In genomic region chr14:90397401-90398314, GRCh38 we compare ENCODE assay signal across 8 cellular contexts. TPM values are rescaled to one million over a fixed set of nuclear protein-coding genes. Genes with fewer than 3 reads are reported as not detected.
DNase-seq lines count a peak whose midpoint lies in the region; ATAC-seq and TF ChIP-seq lines count a peak whose summit lies in the region.

No MANE protein-coding gene starts in this region.

- CTCF ChIA-PET in AG04450 (lab: Charles Lee): interaction anchor here (0.8 kb wide), 1 partner anchor 14 kb away, joined by 8 read pairs; no protein-coding TSS in a partner anchor

- peaks cover 26% of the 10 kb centered on the region for H3K36me3 ChIP-seq in neuron (ENCODE audit: insufficient read depth, low read length)

- POLR2A ChIA-PET in AG04450 (lab: Yijun Ruan, JAX): interaction anchor here (0.7 to 1.9 kb wide), 13 partner anchors 9 to 402 kb away, joined by 3 to 25 read pairs (median 5); partner anchors contain the start of genes NRDE2 and PSMC1

- ATAC-seq in GM18867 (IDR thresholded peaks at IDR 0.05; ENCODE audit: unreplicated experiment) (peak; percentile 21), HG03139 (IDR thresholded peaks at IDR 0.05; ENCODE audit: unreplicated experiment) (peak; percentile 25), foreskin keratinocyte (peak; percentile 43)

- TF ChIP-seq CTCF in AG04450 (IDR thresholded peaks at IDR 0.05; ENCODE audit: low read depth, low read length) (no peak), foreskin keratinocyte (conservative IDR thresholded peaks at IDR 0.05) (no peak)

- H3K27me3 ChIP-seq in AG04450 (ENCODE audit: control insufficient read depth, insufficient read depth, low read length) (no peaks in the 10 kb centered on the region), foreskin keratinocyte (no peaks in the 10 kb centered on the region), neuron (ENCODE audit: insufficient read depth, low read length) (no peaks in the 10 kb centered on the region)

- DNase-seq in AG04450 (ENCODE audit: low read depth, low spot score): no peak
- peak; percentile 70 for DNase-seq in RKO (ENCODE audit: low spot score)
- DNase-seq in activated effector memory CD4-positive, alpha-beta T cell treated with Interleukin-2 at 50 U/mL for 16 hours: peak; percentile 66
- peak in 1 of 2 donors; percentile 23 for DNase-seq in foreskin keratinocyte

- peaks cover 20% of the 10 kb centered on the region for H3K4me1 ChIP-seq in foreskin keratinocyte
- H3K4me1 ChIP-seq in neuron (ENCODE audit: insufficient read depth, low read length): peaks cover 31% of the 10 kb centered on the region

- no peaks in the 10 kb centered on the region; the same call in 1 of the 2 replicates for H3K9me3 ChIP-seq in AG04450 (ENCODE audit: control insufficient read depth, insufficient read depth, low read length)
- H3K9me3 ChIP-seq in neuron (ENCODE audit: low read length): peaks cover 4% of the 10 kb centered on the region

- peak overlapping the region; percentile 97 for H3K4me3 ChIP-seq in AG04450 (ENCODE audit: low read depth, low read length)
- peak overlapping the region; percentile 100 for H3K4me3 ChIP-seq in neuron (ENCODE audit: low read length)

- H3K27ac ChIP-seq in AG04450 (ENCODE audit: low read depth, low read length): peak overlapping the region; percentile 21
- peak overlapping the region; percentile 64 for H3K27ac ChIP-seq in foreskin keratinocyte
- peak overlapping the region; percentile 88 for H3K27ac ChIP-seq in temporal lobe (ENCODE audit: low read depth, low read length)

- no peak overlapping the region for H2AFZ ChIP-seq in neuron (ENCODE audit: low read depth, low read length)

RNA-seq across cellular contexts. Expression of gene CALM1, which starts 0.8 kb away (rescaled TPM):
- polyA plus RNA-seq in AG04450 (2011; rRNA removed) (378 and 549 TPM in 2 replicates), foreskin keratinocyte (416 and 452 TPM in 2 replicates)
- polyA minus RNA-seq in AG04450 (2011; rRNA and poly(A)+ RNA removed): 228 and 322 TPM in 2 replicates
- total RNA-seq in foreskin keratinocyte (489 and 498 TPM in 2 replicates), temporal lobe (848 TPM)

Comparison
In these comparisons a context has a peak if more than half of its experiments do, and no peak if none do; other contexts are left out.
1. H3K27ac ChIP-seq: peak in every context shown above with its lines; median percentile 88 in temporal lobe; 64 in foreskin keratinocyte; 21 in AG04450.